ENCODE assay signal across 8 cellular contexts in the genomic region with DNA sequence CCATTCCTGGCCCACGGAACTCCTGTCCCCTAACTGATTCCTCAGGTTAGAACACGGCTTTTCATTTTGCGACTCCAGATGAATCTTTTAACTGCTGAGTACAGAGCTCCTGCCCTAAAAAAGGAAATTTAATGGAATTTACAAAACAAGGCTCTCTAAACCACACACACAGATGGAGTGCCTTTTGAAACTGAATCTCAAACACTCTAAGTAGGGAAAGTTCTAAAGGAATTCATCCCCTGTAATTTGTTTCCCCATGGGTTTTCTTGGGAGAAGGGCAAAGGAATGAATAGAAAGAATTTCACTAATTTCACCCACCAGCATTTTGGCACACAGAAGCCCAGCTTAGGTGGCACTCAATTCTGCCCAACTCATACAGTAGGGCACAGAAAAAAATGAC.
DNase-seq lines count a peak whose midpoint lies in the region; ATAC-seq and TF ChIP-seq lines count a peak whose summit lies in the region.
"Had no signal": no experiment of that assay in that cellular context is flagged by ENCODE, and none has a peak within 500 bp of the region (broad histone marks: within the 10 kb centered on the region; RNA-seq: fewer than 3 reads in every experiment).

No MANE protein-coding gene starts in this region.

- no peaks in the 10 kb centered on the region for H3K27me3 Mint-ChIP-seq in activated T-helper 17 cell treated with anti-CD3 and anti-CD28 coated beads, Interleukin-2, amount 50 U/mL, for 72 hours

- H3K27ac ChIP-seq in HUES48 (ENCODE audit: low read depth, low read length) (peak overlapping the region; percentile 97), spleen (peak overlapping the region; percentile 61 to 85 (median 79))

- 54 to 92% (median 64%) methylated on average over 3 of the region's 3 CpGs for WGBS in spleen, 5 donors

- H3K36me3 ChIP-seq in HUES48 (ENCODE audit: control insufficient read depth, insufficient read depth, low read length), result peaks cover 36% of the 10 kb centered on the region
- H3K36me3 ChIP-seq in iPS-15b (ENCODE audit: control insufficient read depth, insufficient read depth, low read length), result peaks cover 8% of the 10 kb centered on the region
- peaks cover 0 to 36% (median 0%) of the 10 kb centered on the region in 6 donors for H3K36me3 ChIP-seq in spleen

- peaks cover 47% of the 10 kb centered on the region for H3K4me1 Mint-ChIP-seq in activated T-helper 17 cell treated with anti-CD3 and anti-CD28 coated beads, Interleukin-2, amount 50 U/mL, for 72 hours

- TF ChIP-seq CTCF in spleen (IDR thresholded peaks at IDR 0.05 in 8 of 11, conservative IDR thresholded peaks at IDR 0.05 in 3 of 11), result no peak

- H3K4me3 Mint-ChIP-seq in activated T-helper 17 cell treated with anti-CD3 and anti-CD28 coated beads, Interleukin-2, amount 50 U/mL, for 72 hours, result peak overlapping the region; percentile 81

- peak overlapping the region; percentile 27; the same call in 1 of the 2 replicates for H3K4me3 ChIP-seq in HUES48 (ENCODE audit: low read depth, low read length)
- H3K4me3 ChIP-seq in iPS-15b (ENCODE audit: low read depth, low read length), result peak overlapping the region; percentile 11
- no peak overlapping the region for H3K4me3 ChIP-seq in spleen

- no peak for DNase-seq in spleen
- DNase-seq: stimulated activated CD4-positive, alpha-beta T cell treated with anti-CD3 and anti-CD28 coated beads, Interleukin-4, amount 100 ng/mL, for 24 hours had no signal

- H3K9ac ChIP-seq in HUES48 (ENCODE audit: low read depth, low read length), result peak overlapping the region; percentile 45
- H3K9ac ChIP-seq in iPS-15b (ENCODE audit: low read depth, low read length), result no peak overlapping the region

- no peaks in the 10 kb centered on the region for H3K27me3 ChIP-seq in HUES48 (ENCODE audit: control insufficient read depth, insufficient read depth, low read length)
- H3K27me3 ChIP-seq in iPS-15b (ENCODE audit: control insufficient read depth, insufficient read depth, low read length), result no peaks in the 10 kb centered on the region
- H3K27me3 ChIP-seq in spleen (replicated peaks in 1 of 7), result no peaks in the 10 kb centered on the region

- H3K4me1 ChIP-seq in HUES48 (ENCODE audit: control insufficient read depth, insufficient read depth, low read length) (peaks cover 57% of the 10 kb centered on the region), iPS-15b (ENCODE audit: control insufficient read depth, insufficient read depth, low read length) (peaks cover 48% of the 10 kb centered on the region), spleen (peaks cover 13 to 98% (median 32%) of the 10 kb centered on the region in 6 donors)

- no peaks in the 10 kb centered on the region for H3K9me3 Mint-ChIP-seq in activated T-helper 17 cell treated with anti-CD3 and anti-CD28 coated beads, Interleukin-2, amount 50 U/mL, for 72 hours

- H3K9me3 ChIP-seq in HUES48 (ENCODE audit: control insufficient read depth, insufficient read depth, low read length), result no peaks in the 10 kb centered on the region
- H3K9me3 ChIP-seq in iPS-15b (ENCODE audit: control insufficient read depth, insufficient read depth, low read length), result no peaks in the 10 kb centered on the region
- H3K9me3 ChIP-seq in spleen, result no peaks in the 10 kb centered on the region

- intact Hi-C loops in spleen (cut with DNase I; ENCODE audit: low total_unique reads), result no loop called here

- H3K27ac Mint-ChIP-seq in activated T-helper 17 cell treated with anti-CD3 and anti-CD28 coated beads, Interleukin-2, amount 50 U/mL, for 72 hours, result peak overlapping the region; percentile 93

- H3K36me3 Mint-ChIP-seq in activated T-helper 17 cell treated with anti-CD3 and anti-CD28 coated beads, Interleukin-2, amount 50 U/mL, for 72 hours (ENCODE audit: low read depth), result peaks cover 91% of the 10 kb centered on the region

- no peak for ATAC-seq in activated T-helper 17 cell treated with anti-CD3 and anti-CD28 coated beads, Interleukin-2, amount 50 U/mL, for 72 hours (replicated peaks)
- ATAC-seq in GM21529 (IDR thresholded peaks at IDR 0.05; ENCODE audit: unreplicated experiment) (no peak), HG02981 (IDR thresholded peaks at IDR 0.05; ENCODE audit: unreplicated experiment) (no peak), GM18868 (IDR thresholded peaks at IDR 0.05; ENCODE audit: unreplicated experiment) (no peak)

- TF ChIP-seq POLR2A in spleen (IDR thresholded peaks at IDR 0.05), result no peak

Comparison
In these comparisons a context has a peak if more than half of its experiments do, and no peak if none do; other contexts are left out.
1. H3K4me3 ChIP-seq: peak in HUES48 (single experiment) and iPS-15b (single experiment); none in spleen (0 of 8).